27 cellular contexts compared by ENCODE assay signal in the genomic region with DNA sequence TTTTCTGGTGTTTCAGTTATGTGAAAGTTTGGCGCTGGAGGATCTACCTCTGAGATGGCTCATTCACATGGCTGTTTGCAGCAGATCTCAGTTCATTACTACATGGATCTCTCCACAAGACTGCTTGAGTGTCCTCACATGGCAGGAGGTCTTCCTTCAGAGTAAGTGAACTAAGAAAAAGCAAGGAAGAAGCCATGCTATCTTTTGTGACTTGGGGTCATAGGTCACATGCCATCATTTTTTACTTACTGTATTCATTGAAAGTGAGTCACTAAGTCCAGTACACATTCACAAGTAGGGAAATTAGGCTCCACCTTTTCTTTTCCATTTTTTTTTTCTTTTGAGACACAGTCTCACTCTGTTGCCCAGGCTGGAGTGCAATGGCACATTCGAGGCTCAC. TPM values are rescaled to one million over a fixed set of nuclear protein-coding genes. Genes with fewer than 3 reads are reported as not detected.
DNase-seq lines count a peak whose midpoint lies in the region; ATAC-seq, FAIRE-seq and TF ChIP-seq lines count a peak whose summit lies in the region.
"Had no signal": no experiment of that assay in that cellular context is flagged by ENCODE, and none has a peak within 500 bp of the region (broad histone marks: within the 10 kb centered on the region; RNA-seq: fewer than 3 reads in every experiment).

No MANE protein-coding gene starts in this region.

- H3K27me3 ChIP-seq in brain microvascular endothelial cell (replicated peaks) = no peaks in the 10 kb centered on the region
- no peaks in the 10 kb centered on the region for H3K27me3 ChIP-seq in PC-9 (ENCODE audit: insufficient read depth, low read depth)
- H3K27me3 ChIP-seq: foreskin keratinocyte had no signal

- no peaks in the 10 kb centered on the region for H3F3A ChIP-seq in PC-9 (ENCODE audit: insufficient read depth, low read depth)

- ATAC-seq in A549 = peak; percentile 34; a peak in 3 of 6 replicates
- ATAC-seq: activated CD8-positive, alpha-beta T cell treated with anti-CD3 and anti-CD28 coated beads for 36 hours; foreskin keratinocyte; GM23338 had no signal

- H3K9me3 ChIP-seq in A549 (peaks cover 3% of the 10 kb centered on the region; the same call in 1 of the 3 replicates), PC-9 (ENCODE audit: insufficient read depth, low read depth) (no peaks in the 10 kb centered on the region)

- TF ChIP-seq CTCF in A549 (IDR thresholded peaks at IDR 0.05) (no peak), brain microvascular endothelial cell (IDR thresholded peaks at IDR 0.05; ENCODE audit: low read depth, low read length, missing control alignments) (no peak), PC-9 (conservative IDR thresholded peaks at IDR 0.05) (no peak)

- H3K79me2 ChIP-seq in PC-9 (ENCODE audit: low read depth) = no peaks in the 10 kb centered on the region

- CTCF ChIA-PET in A549 (lab: Yijun Ruan, JAX) = interaction anchor here (1.0 to 10.0 kb wide), 4 partner anchors 9 to 158 kb away, joined by 4 to 103 read pairs (median 5); a partner anchor contains a TSS
- CTCF ChIA-PET in PC-9 (lab: Charles Lee) = no interaction called here
- CTCF ChIA-PET in activated naive CD4-positive, alpha-beta T cell treated with anti-CD3 and anti-CD28 coated beads, Interleukin-2, amount 10 ng/mL, durations not matched to agents 7 days and 5 days (lab: Charles Lee) = no interaction called here

- TF ChIP-seq EP300 in A549 (IDR thresholded peaks at IDR 0.05) = no peak

- peaks cover 15% of the 10 kb centered on the region for H3K27me3 Mint-ChIP-seq in activated naive CD4-positive, alpha-beta T cell treated with anti-CD3 and anti-CD28 coated beads, Interleukin-2, amount 10 ng/mL, durations not matched to agents 7 days and 5 days
- H3K27me3 Mint-ChIP-seq: activated B cell treated with CpG ODN at 0.5 μM for 24 hours; activated CD8-positive, alpha-beta T cell treated with anti-CD3 and anti-CD28 coated beads for 36 hours; activated T-cell treated with anti-CD3 and anti-CD28 coated beads, Interleukin-2, amount 50 U/mL, for 24 hours had no signal

- H4K20me1 ChIP-seq in PC-9 (ENCODE audit: insufficient read depth) = no peaks in the 10 kb centered on the region

- H3K4me3 ChIP-seq in A549 (no peak overlapping the region), brain microvascular endothelial cell (ENCODE audit: low read depth, low read length) (no peak overlapping the region), PC-9 (no peak overlapping the region)
- H3K4me3 ChIP-seq: GM23338 had no signal

- H3K4me3 Mint-ChIP-seq in activated naive CD4-positive, alpha-beta T cell treated with anti-CD3 and anti-CD28 coated beads, Interleukin-2, amount 10 ng/mL, durations not matched to agents 7 days and 5 days = no peak overlapping the region
- H3K4me3 Mint-ChIP-seq: activated B cell treated with CpG ODN at 0.5 μM for 24 hours; activated CD8-positive, alpha-beta T cell treated with anti-CD3 and anti-CD28 coated beads for 36 hours; activated T-cell treated with anti-CD3 and anti-CD28 coated beads, Interleukin-2, amount 50 U/mL, for 24 hours; endodermal cell; GM23338 had no signal

- no peak for TF ChIP-seq RAD21 in A549 (conservative IDR thresholded peaks at IDR 0.05 in 1 of 2, IDR thresholded peaks at IDR 0.05 in 1 of 2)

- intact Hi-C loops in PC-9 (cut with micrococcal nuclease; ENCODE audit: unreplicated experiment) = no loop called here

- peak in 1 of 2 experiments; percentile 40 for DNase-seq in A549 (ENCODE audit: low read depth in 1 of 2, low spot score in 1 of 2)
- peak; percentile 29 for DNase-seq in HT1080 (ENCODE audit: low read depth)
- peak; percentile 50 for DNase-seq in brain microvascular endothelial cell
- peak; percentile 27 for DNase-seq in hepatic stellate cell (ENCODE audit: low spot score)
- DNase-seq in NCI-H2029 treated with DMSO at 0.1 percent for 48 hours (lab: John Stamatoyannopoulos, UW) = no peak
- no peak for DNase-seq in nucleus accumbens (lab: John Stamatoyannopoulos, UW)
- no peak for DNase-seq in PC-9
- no peak for DNase-seq in activated naive CD4-positive, alpha-beta T cell treated with anti-CD3 and anti-CD28 coated beads, Interleukin-2, amount 10 ng/mL, durations not matched to agents 7 days and 5 days
- DNase-seq: activated B cell treated with CpG ODN at 0.5 μM for 24 hours; activated CD8-positive, alpha-beta T cell treated with anti-CD3 and anti-CD28 coated beads for 36 hours; activated naive CD4-positive, alpha-beta T cell treated with anti-CD3 and anti-CD28 coated beads, Interleukin-2, amount 50 U/mL, for 16 hours; activated T-cell treated with anti-CD3 and anti-CD28 coated beads, Interleukin-2, amount 50 U/mL, for 24 hours; C1 segment of cervical spinal cord; DMS 273 treated with DMSO at 0.1 percent for 48 hours; endodermal cell; foreskin keratinocyte; hypothalamus; kidney; mammary epithelial cell; NCI-H1105 treated with DMSO at 0.1 percent for 48 hours; NCI-H524; retina; T-helper 9 cell had no signal

- no peaks in the 10 kb centered on the region for H3K4me1 Mint-ChIP-seq in activated naive CD4-positive, alpha-beta T cell treated with anti-CD3 and anti-CD28 coated beads, Interleukin-2, amount 10 ng/mL, durations not matched to agents 7 days and 5 days
- H3K4me1 Mint-ChIP-seq: activated B cell treated with CpG ODN at 0.5 μM for 24 hours, GM23338 had no signal

- no peak overlapping the region for H3K27ac Mint-ChIP-seq in activated naive CD4-positive, alpha-beta T cell treated with anti-CD3 and anti-CD28 coated beads, Interleukin-2, amount 10 ng/mL, durations not matched to agents 7 days and 5 days
- H3K27ac Mint-ChIP-seq: activated B cell treated with CpG ODN at 0.5 μM for 24 hours; activated CD8-positive, alpha-beta T cell treated with anti-CD3 and anti-CD28 coated beads for 36 hours; activated T-cell treated with anti-CD3 and anti-CD28 coated beads, Interleukin-2, amount 50 U/mL, for 24 hours; endodermal cell; GM23338 had no signal

- H3K9me2 ChIP-seq in PC-9 (ENCODE audit: insufficient read depth) = no peaks in the 10 kb centered on the region

- H2AFZ ChIP-seq in PC-9 = no peak overlapping the region
- H2AFZ ChIP-seq: GM23338 had no signal

- no peaks in the 10 kb centered on the region for H3K36me3 ChIP-seq in brain microvascular endothelial cell (replicated peaks)
- H3K36me3 ChIP-seq in PC-9 (ENCODE audit: low read depth) = no peaks in the 10 kb centered on the region

- BruUV-seq in PC-9 (replicated peaks; lab: Mats Ljungman, UMichigan) = no TSS peak

- POLR2A ChIA-PET in A549 (lab: Yijun Ruan, JAX) = no interaction called here
- POLR2A ChIA-PET in PC-9 (lab: Charles Lee; ENCODE audit: unreplicated experiment) = interaction anchor here (0.7 kb wide), 1 partner anchor 103 kb away, joined by 3 read pairs; no protein-coding TSS in a partner anchor

- H3K4me1 ChIP-seq in A549 (peaks cover 17% of the 10 kb centered on the region), PC-9 (replicated peaks; ENCODE audit: insufficient read depth) (no peaks in the 10 kb centered on the region)
- H3K4me1 ChIP-seq: foreskin keratinocyte had no signal

- no peak for TF ChIP-seq POLR2A in A549 (IDR thresholded peaks at IDR 0.05; ENCODE audit: low read length)

- in situ Hi-C loops in brain microvascular endothelial cell (cut with HindIII; ENCODE audit: low pct_ligation_motif_present, low sequenced_read_pairs) = no loop called here

- H3K9me3 Mint-ChIP-seq in activated naive CD4-positive, alpha-beta T cell treated with anti-CD3 and anti-CD28 coated beads, Interleukin-2, amount 10 ng/mL, durations not matched to agents 7 days and 5 days = no peaks in the 10 kb centered on the region
- H3K9me3 Mint-ChIP-seq: activated B cell treated with CpG ODN at 0.5 μM for 24 hours; activated CD8-positive, alpha-beta T cell treated with anti-CD3 and anti-CD28 coated beads for 36 hours; activated T-cell treated with anti-CD3 and anti-CD28 coated beads, Interleukin-2, amount 50 U/mL, for 24 hours had no signal

- no peak overlapping the region for H3K4me2 ChIP-seq in A549
- H3K4me2 ChIP-seq in PC-9 = no peak overlapping the region
- H3K4me2 ChIP-seq: GM23338 had no signal

- WGBS in A549 (ENCODE audit: missing lambda C conversion rate) = 69% methylated on average over 2 of the region's 2 CpGs

- FAIRE-seq in A549 (lab: Jason Lieb, UNC) = no peak
- FAIRE-seq: colon, GM12891, kidney, urothelium cell line had no signal

- no peaks in the 10 kb centered on the region for H3K36me3 Mint-ChIP-seq in activated naive CD4-positive, alpha-beta T cell treated with anti-CD3 and anti-CD28 coated beads, Interleukin-2, amount 10 ng/mL, durations not matched to agents 7 days and 5 days

- H3K27ac ChIP-seq in A549 (no peak overlapping the region), brain microvascular endothelial cell (no peak overlapping the region), PC-9 (no peak overlapping the region)
- H3K27ac ChIP-seq: foreskin keratinocyte had no signal

RNA-seq across cellular contexts. Expression of a gene that starts 8.6 kb away (rescaled TPM):
- 42.4 and 49.9 TPM in 2 replicates for polyA plus RNA-seq in A549 (2011; rRNA removed)
- polyA plus RNA-seq in A549 (2012; cell fraction: cytosol; rRNA removed) = 29.8 and 37.9 TPM in 2 replicates
- polyA plus RNA-seq in A549 (2012; cell fraction: nucleus; rRNA removed) = 9.4 and 13.6 TPM in 2 replicates
- 44.7 to 48.0 TPM (median 44.9 TPM) in 3 replicates for polyA plus RNA-seq in A549 (2017; fragmentation: RNase III; extraction: RNeasy Plus Mini Kit Qiagen cat#74134 plus additional on column Dnase treatment)
- 8.5 and 9.5 TPM in 2 replicates for polyA minus RNA-seq in A549 (2011; rRNA and poly(A)+ RNA removed)
- 81.7 and 83.0 TPM in 2 replicates for total RNA-seq in HT1080 (2014; rRNA removed; shearing (Covaris generic))
- 56.4 and 59.0 TPM in 2 replicates for polyA plus RNA-seq in HT1080 (2015; cell fraction: cytosol; rRNA removed)
- polyA plus RNA-seq in HT1080 (2015; cell fraction: nucleus; rRNA removed) = 11.1 and 11.6 TPM in 2 replicates
- total RNA-seq in PC-9 (2021) = 35.3 and 36.1 TPM in 2 replicates

RNA-seq across cellular contexts. Expression of a gene that starts 49.0 kb away (rescaled TPM):
- polyA plus RNA-seq in A549 (2011; rRNA removed) = 60.1 and 104 TPM in 2 replicates
- 18.8 and 19.3 TPM in 2 replicates for polyA plus RNA-seq in A549 (2012; cell fraction: cytosol; rRNA removed)
- polyA plus RNA-seq in A549 (2012; cell fraction: nucleus; rRNA removed) = 7.2 and 12.3 TPM in 2 replicates
- polyA plus RNA-seq in A549 (2017; fragmentation: RNase III; extraction: RNeasy Plus Mini Kit Qiagen cat#74134 plus additional on column Dnase treatment) = 61.1 to 61.5 TPM (median 61.3 TPM) in 3 replicates
- 11.1 and 15.8 TPM in 2 replicates for polyA minus RNA-seq in A549 (2011; rRNA and poly(A)+ RNA removed)
- total RNA-seq in HT1080 (2014; rRNA removed; shearing (Covaris generic)) = 17.4 and 23.3 TPM in 2 replicates
- 83.5 and 84.6 TPM in 2 replicates for polyA plus RNA-seq in HT1080 (2015; cell fraction: cytosol; rRNA removed)
- polyA plus RNA-seq in HT1080 (2015; cell fraction: nucleus; rRNA removed) = 56.1 and 56.5 TPM in 2 replicates
- 61.9 and 85.5 TPM in 2 replicates for total RNA-seq in PC-9 (2021)

RNA-seq across cellular contexts. Expression of a gene that starts 53.4 kb away (rescaled TPM):
- polyA plus RNA-seq in A549 (2011; rRNA removed) (3.6 and 4.5 TPM in 2 replicates), A549 (2017; fragmentation: RNase III; extraction: RNeasy Plus Mini Kit Qiagen cat#74134 plus additional on column Dnase treatment) (0.90 to 1.5 TPM (median 1.1 TPM) in 3 replicates)
- 0.27 and 0.45 TPM in 2 replicates for polyA plus RNA-seq in A549 (2012; cell fraction: cytosol; rRNA removed)
- 0.22 TPM in 1 of 2 replicates, not detected in the other for polyA plus RNA-seq in A549 (2012; cell fraction: nucleus; rRNA removed)
- polyA minus RNA-seq in A549 (2011; rRNA and poly(A)+ RNA removed) = not detected in 2 replicates
- 0.50 and 1.1 TPM in 2 replicates for total RNA-seq in HT1080 (2014; rRNA removed; shearing (Covaris generic))
- polyA plus RNA-seq in HT1080 (2015; cell fraction: cytosol; rRNA removed) = 0.79 and 0.89 TPM in 2 replicates
- 0.40 TPM in 1 of 2 replicates, not detected in the other for polyA plus RNA-seq in HT1080 (2015; cell fraction: nucleus; rRNA removed)
- 3.8 and 4.7 TPM in 2 replicates for total RNA-seq in PC-9 (2021)

Comparison
In these comparisons a context has a peak if more than half of its experiments do, and no peak if none do; other contexts are left out.
1. DNase-seq: peak in HT1080 (single experiment), brain microvascular endothelial cell (single experiment) and hepatic stellate cell (single experiment); none in NCI-H2029 treated with DMSO at 0.1 percent for 48 hours (single experiment), nucleus accumbens (0 of 56), PC-9 (0 of 2) and activated naive CD4-positive, alpha-beta T cell treated with anti-CD3 and anti-CD28 coated beads, Interleukin-2, amount 10 ng/mL, durations not matched to agents 7 days and 5 days (single experiment).